Comparison of ENCODE assay signal across 2 cellular contexts in the genomic region with DNA sequence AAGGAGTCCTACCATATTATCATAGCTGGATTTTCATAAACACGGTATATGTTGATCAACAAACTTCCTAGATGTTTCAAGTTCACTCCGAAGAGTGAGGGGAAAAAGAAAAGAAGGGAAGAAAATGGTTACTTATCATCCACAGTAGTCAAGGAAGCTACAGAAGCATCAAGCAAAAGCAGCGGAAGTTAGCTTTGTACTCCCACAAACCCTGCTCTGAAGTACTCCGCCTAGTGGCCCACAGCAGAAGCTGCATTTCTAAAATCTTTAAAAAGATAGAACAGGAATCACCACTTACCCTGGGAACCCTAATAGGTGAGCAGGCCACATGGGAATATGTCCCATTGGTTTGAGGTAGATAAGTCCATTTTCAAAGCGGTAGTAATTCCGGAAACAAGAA.
A peak's percentile ranks its signal among the peaks of the same experiment; 100 is the strongest.
TF ChIP-seq lines count a peak whose summit lies in the region.

No MANE protein-coding gene starts in this region.

TF ChIP-seq in HCT116, 20 proteins besides CTCF, POLR2A, EP300 and RAD21:
- TF ChIP-seq ELF1 (IDR thresholded peaks at IDR 0.05; ENCODE audit: borderline replicate concordance, low read depth), result no peak
- TF ChIP-seq SP1 (IDR thresholded peaks at IDR 0.05; ENCODE audit: low read depth), result no peak
- TF ChIP-seq, protein P1, sequence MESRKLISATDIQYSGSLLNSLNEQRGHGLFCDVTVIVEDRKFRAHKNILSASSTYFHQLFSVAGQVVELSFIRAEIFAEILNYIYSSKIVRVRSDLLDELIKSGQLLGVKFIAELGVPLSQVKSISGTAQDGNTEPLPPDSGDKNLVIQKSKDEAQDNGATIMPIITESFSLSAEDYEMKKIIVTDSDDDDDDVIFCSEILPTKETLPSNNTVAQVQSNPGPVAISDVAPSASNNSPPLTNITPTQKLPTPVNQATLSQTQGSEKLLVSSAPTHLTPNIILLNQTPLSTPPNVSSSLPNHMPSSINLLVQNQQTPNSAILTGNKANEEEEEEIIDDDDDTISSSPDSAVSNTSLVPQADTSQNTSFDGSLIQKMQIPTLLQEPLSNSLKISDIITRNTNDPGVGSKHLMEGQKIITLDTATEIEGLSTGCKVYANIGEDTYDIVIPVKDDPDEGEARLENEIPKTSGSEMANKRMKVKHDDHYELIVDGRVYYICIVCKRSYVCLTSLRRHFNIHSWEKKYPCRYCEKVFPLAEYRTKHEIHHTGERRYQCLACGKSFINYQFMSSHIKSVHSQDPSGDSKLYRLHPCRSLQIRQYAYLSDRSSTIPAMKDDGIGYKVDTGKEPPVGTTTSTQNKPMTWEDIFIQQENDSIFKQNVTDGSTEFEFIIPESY (IDR thresholded peaks at IDR 0.05; ENCODE audit: extremely low read depth, insufficient replicate concordance, low read length), result no peak
- TF ChIP-seq EZH2phosphoT487 (IDR thresholded peaks at IDR 0.05; ENCODE audit: borderline replicate concordance), result no peak
- no peak for TF ChIP-seq CBX3 (IDR thresholded peaks at IDR 0.05; ENCODE audit: low read depth)
- TF ChIP-seq, protein P2, sequence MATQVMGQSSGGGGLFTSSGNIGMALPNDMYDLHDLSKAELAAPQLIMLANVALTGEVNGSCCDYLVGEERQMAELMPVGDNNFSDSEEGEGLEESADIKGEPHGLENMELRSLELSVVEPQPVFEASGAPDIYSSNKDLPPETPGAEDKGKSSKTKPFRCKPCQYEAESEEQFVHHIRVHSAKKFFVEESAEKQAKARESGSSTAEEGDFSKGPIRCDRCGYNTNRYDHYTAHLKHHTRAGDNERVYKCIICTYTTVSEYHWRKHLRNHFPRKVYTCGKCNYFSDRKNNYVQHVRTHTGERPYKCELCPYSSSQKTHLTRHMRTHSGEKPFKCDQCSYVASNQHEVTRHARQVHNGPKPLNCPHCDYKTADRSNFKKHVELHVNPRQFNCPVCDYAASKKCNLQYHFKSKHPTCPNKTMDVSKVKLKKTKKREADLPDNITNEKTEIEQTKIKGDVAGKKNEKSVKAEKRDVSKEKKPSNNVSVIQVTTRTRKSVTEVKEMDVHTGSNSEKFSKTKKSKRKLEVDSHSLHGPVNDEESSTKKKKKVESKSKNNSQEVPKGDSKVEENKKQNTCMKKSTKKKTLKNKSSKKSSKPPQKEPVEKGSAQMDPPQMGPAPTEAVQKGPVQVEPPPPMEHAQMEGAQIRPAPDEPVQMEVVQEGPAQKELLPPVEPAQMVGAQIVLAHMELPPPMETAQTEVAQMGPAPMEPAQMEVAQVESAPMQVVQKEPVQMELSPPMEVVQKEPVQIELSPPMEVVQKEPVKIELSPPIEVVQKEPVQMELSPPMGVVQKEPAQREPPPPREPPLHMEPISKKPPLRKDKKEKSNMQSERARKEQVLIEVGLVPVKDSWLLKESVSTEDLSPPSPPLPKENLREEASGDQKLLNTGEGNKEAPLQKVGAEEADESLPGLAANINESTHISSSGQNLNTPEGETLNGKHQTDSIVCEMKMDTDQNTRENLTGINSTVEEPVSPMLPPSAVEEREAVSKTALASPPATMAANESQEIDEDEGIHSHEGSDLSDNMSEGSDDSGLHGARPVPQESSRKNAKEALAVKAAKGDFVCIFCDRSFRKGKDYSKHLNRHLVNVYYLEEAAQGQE (IDR thresholded peaks at IDR 0.05; ENCODE audit: low read depth), result no peak
- TF ChIP-seq ZNF274 (IDR thresholded peaks at IDR 0.05; ENCODE audit: low read depth, low read length), result no peak
- TF ChIP-seq EZH2 (IDR thresholded peaks at IDR 0.05), result no peak
TF ChIP-seq in HCT116: peak in this region for 0.

TF ChIP-seq in HepG2, 621 proteins besides CTCF, POLR2A, EP300 and RAD21:
- TF ChIP-seq, protein P3, sequence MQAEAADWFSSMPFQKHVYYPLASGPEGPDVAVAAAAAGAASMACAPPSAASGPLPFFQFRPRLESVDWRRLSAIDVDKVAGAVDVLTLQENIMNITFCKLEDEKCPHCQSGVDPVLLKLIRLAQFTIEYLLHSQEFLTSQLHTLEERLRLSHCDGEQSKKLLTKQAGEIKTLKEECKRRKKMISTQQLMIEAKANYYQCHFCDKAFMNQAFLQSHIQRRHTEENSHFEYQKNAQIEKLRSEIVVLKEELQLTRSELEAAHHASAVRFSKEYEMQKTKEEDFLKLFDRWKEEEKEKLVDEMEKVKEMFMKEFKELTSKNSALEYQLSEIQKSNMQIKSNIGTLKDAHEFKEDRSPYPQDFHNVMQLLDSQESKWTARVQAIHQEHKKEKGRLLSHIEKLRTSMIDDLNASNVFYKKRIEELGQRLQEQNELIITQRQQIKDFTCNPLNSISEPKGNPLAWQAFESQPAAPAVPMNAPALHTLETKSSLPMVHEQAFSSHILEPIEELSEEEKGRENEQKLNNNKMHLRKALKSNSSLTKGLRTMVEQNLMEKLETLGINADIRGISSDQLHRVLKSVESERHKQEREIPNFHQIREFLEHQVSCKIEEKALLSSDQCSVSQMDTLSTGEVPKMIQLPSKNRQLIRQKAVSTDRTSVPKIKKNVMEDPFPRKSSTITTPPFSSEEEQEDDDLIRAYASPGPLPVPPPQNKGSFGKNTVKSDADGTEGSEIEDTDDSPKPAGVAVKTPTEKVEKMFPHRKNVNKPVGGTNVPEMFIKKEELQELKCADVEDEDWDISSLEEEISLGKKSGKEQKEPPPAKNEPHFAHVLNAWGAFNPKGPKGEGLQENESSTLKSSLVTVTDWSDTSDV (CRISPR knock-in tag; IDR thresholded peaks at IDR 0.05), result no peak
- no peak for TF ChIP-seq GABPA (IDR thresholded peaks at IDR 0.05; ENCODE audit: low read depth, low read length)
- peak; percentile 64 for TF ChIP-seq GABPA (CRISPR knock-in tag; IDR thresholded peaks at IDR 0.05; ENCODE audit: low read depth)
